In genomic region chr3:73600293-73600938, GRCh38 we compare ENCODE assay signal across 17 cellular contexts. TPM values are rescaled to one million over a fixed set of nuclear protein-coding genes. Genes with fewer than 3 reads are reported as not detected.
DNase-seq lines count a peak whose midpoint lies in the region; ATAC-seq and TF ChIP-seq lines count a peak whose summit lies in the region.
"Had no signal": no experiment of that assay in that cellular context is flagged by ENCODE, and none has a peak within 500 bp of the region (broad histone marks: within the 10 kb centered on the region; RNA-seq: fewer than 3 reads in every experiment).

No MANE protein-coding gene starts in this region.

- H3K9me3 ChIP-seq in neural progenitor cell (ENCODE audit: low read depth) (peaks cover 2% of the 10 kb centered on the region), transverse colon (no peaks in the 10 kb centered on the region), PC-9 (ENCODE audit: insufficient read depth, low read depth) (no peaks in the 10 kb centered on the region)

- no TSS peak for BruUV-seq in PC-9 (replicated peaks; lab: Mats Ljungman, UMichigan)

- DNase-seq in astrocyte of the cerebellum (ENCODE audit: low read depth) (peak; percentile 57), fibroblast of the conjunctiva (ENCODE audit: low read depth) (peak; percentile 95), neural progenitor cell (ENCODE audit: low spot score) (peak; percentile 7), transverse colon (no peak), COR-L47 (lab: John Stamatoyannopoulos, UW) (no peak), PC-9 (no peak), COLO668 (lab: John Stamatoyannopoulos, UW; ENCODE audit: unreplicated experiment) (no peak)
- DNase-seq: caudate nucleus; CD8-positive, alpha-beta memory T cell; NCI-H1092 treated with DMSO at 0.1 percent for 48 hours; posterior cingulate gyrus; stimulated activated CD4-positive, alpha-beta T cell treated with anti-CD3 and anti-CD28 coated beads, Interleukin-2, amount 100 ng/mL, for 48 hours; SW 1271; WERI-Rb-1 had no signal

- H3K9me3 Mint-ChIP-seq in neural progenitor cell, result peaks cover 3% of the 10 kb centered on the region

- no peak for TF ChIP-seq EP300 in transverse colon (IDR thresholded peaks at IDR 0.05; ENCODE audit: low read depth)

- 54 to 62% methylated on average over 4 to 5 of the region's 5 CpGs for WGBS in transverse colon (ENCODE audit: low coverage in 1 of 2), 2 donors

- H3K4me3 ChIP-seq in astrocyte of the cerebellum (ENCODE audit: low read depth, low read length), result no peak overlapping the region
- no peak overlapping the region for H3K4me3 ChIP-seq in neural progenitor cell
- no peak overlapping the region for H3K4me3 ChIP-seq in transverse colon
- no peak overlapping the region for H3K4me3 ChIP-seq in PC-9

- in situ Hi-C loops in astrocyte of the cerebellum (cut with HindIII; ENCODE audit: low sequenced_read_pairs) (loop anchor here (5.0 to 25.0 kb wide), 2 partner anchors 88 to 237 kb away; no protein-coding TSS in a partner anchor), transverse colon (cut with MboI; ENCODE audit: low pct_ligation_motif_present in 1 of 4, low pct_unique_long_range_greater_than_20kb in 1 of 4, low sequenced_read_pairs in 3 of 4) (loop anchor here in 1 of 4 donors (25.0 kb wide), 1 partner anchor 88 kb away; no protein-coding TSS in a partner anchor)

- intact Hi-C loops in transverse colon (cut with DNase I; ENCODE audit: low total_unique reads) (loop anchor here (5.0 kb wide), 1 partner anchor 78 kb away; no protein-coding TSS in a partner anchor), PC-9 (cut with micrococcal nuclease; ENCODE audit: unreplicated experiment) (no loop called here)

- H3K79me2 ChIP-seq in neural progenitor cell (ENCODE audit: low read depth), result no peaks in the 10 kb centered on the region
- no peaks in the 10 kb centered on the region for H3K79me2 ChIP-seq in PC-9 (ENCODE audit: low read depth)

- peak overlapping the region; percentile 7 for H3K4me3 Mint-ChIP-seq in neural progenitor cell
- H3K4me3 Mint-ChIP-seq: CD8-positive, alpha-beta memory T cell; IgD-negative memory B cell had no signal

- TF ChIP-seq POLR2A in transverse colon (IDR thresholded peaks at IDR 0.05), result no peak

- H3K4me1 ChIP-seq in neural progenitor cell (no peaks in the 10 kb centered on the region), transverse colon (peaks cover 0 to 30% (median 18%) of the 10 kb centered on the region in 4 donors), PC-9 (replicated peaks; ENCODE audit: insufficient read depth) (no peaks in the 10 kb centered on the region)

- CTCF ChIA-PET in PC-9 (lab: Charles Lee), result no interaction called here

- H4K20me1 ChIP-seq in neural progenitor cell (ENCODE audit: low read depth) (no peaks in the 10 kb centered on the region), PC-9 (ENCODE audit: insufficient read depth) (no peaks in the 10 kb centered on the region)

- ATAC-seq in GM21528 (IDR thresholded peaks at IDR 0.05; ENCODE audit: low FRiP score, unreplicated experiment), result no peak

- no peak overlapping the region for H3K4me2 ChIP-seq in neural progenitor cell
- H3K4me2 ChIP-seq in PC-9, result no peak overlapping the region

- no peaks in the 10 kb centered on the region for H3K27me3 ChIP-seq in neural progenitor cell
- H3K27me3 ChIP-seq in transverse colon, result no peaks in the 10 kb centered on the region
- H3K27me3 ChIP-seq in PC-9 (ENCODE audit: insufficient read depth, low read depth), result 0 out of 2 replicates have a peak, but pooled peaks cover 4% of the 10 kb centered on the region

- H3K27ac ChIP-seq in neural progenitor cell (no peak overlapping the region), transverse colon (peak overlapping the region; percentile 46 to 75 (median 66)), PC-9 (no peak overlapping the region)
- H3K27ac ChIP-seq: WERI-Rb-1 had no signal

- peak overlapping the region; percentile 90 for H3K27ac Mint-ChIP-seq in neural progenitor cell
- H3K27ac Mint-ChIP-seq: CD8-positive, alpha-beta memory T cell; IgD-negative memory B cell had no signal

- peaks cover 5% of the 10 kb centered on the region for H3K4me1 Mint-ChIP-seq in neural progenitor cell
- H3K4me1 Mint-ChIP-seq: CD8-positive, alpha-beta memory T cell; IgD-negative memory B cell had no signal

- TF ChIP-seq CTCF in astrocyte of the cerebellum (IDR thresholded peaks at IDR 0.05; ENCODE audit: low read depth, low read length, missing control alignments) (no peak), neural progenitor cell (IDR thresholded peaks at IDR 0.05) (no peak), transverse colon (IDR thresholded peaks at IDR 0.05) (no peak), PC-9 (conservative IDR thresholded peaks at IDR 0.05) (no peak)

- H3K36me3 Mint-ChIP-seq in neural progenitor cell, result peaks cover 25% of the 10 kb centered on the region
- H3K36me3 Mint-ChIP-seq: CD8-positive, alpha-beta memory T cell; IgD-negative memory B cell had no signal

- H3K9ac ChIP-seq in neural progenitor cell, result no peak overlapping the region

- POLR2A ChIA-PET in PC-9 (lab: Charles Lee; ENCODE audit: unreplicated experiment), result no interaction called here

- H3F3A ChIP-seq in neural progenitor cell (ENCODE audit: low read depth) (no peaks in the 10 kb centered on the region), PC-9 (ENCODE audit: insufficient read depth, low read depth) (no peaks in the 10 kb centered on the region)

- H2AFZ ChIP-seq in neural progenitor cell (replicated peaks) (no peak overlapping the region), PC-9 (no peak overlapping the region)

- no peaks in the 10 kb centered on the region for H3K9me2 ChIP-seq in PC-9 (ENCODE audit: insufficient read depth)

- H3K27me3 Mint-ChIP-seq in neural progenitor cell (ENCODE audit: insufficient read depth, low read depth), result no peaks in the 10 kb centered on the region
- H3K27me3 Mint-ChIP-seq: CD8-positive, alpha-beta memory T cell; IgD-negative memory B cell had no signal

- H3K36me3 ChIP-seq in neural progenitor cell, result no peaks in the 10 kb centered on the region
- H3K36me3 ChIP-seq in transverse colon, result no peaks in the 10 kb centered on the region
- no peaks in the 10 kb centered on the region for H3K36me3 ChIP-seq in PC-9 (ENCODE audit: low read depth)

RNA-seq across cellular contexts. Expression of gene PDZRN3, which starts 24.3 kb away (rescaled TPM):
- total RNA-seq in neural progenitor cell (ENCODE audit: low replicate concordance) (3.4 and 4.3 TPM in 2 replicates), transverse colon (100 to 1,000 TPM in 2 of 4 donors, 10 to 100 TPM in 2; 31.9 to 191 (median 75.3) TPM), PC-9 (2021) (not detected in 2 replicates)
- total RNA-seq: CD8-positive, alpha-beta memory T cell; endothelial cell of umbilical vein had no signal

Comparison
In these comparisons a context has a peak if more than half of its experiments do, and no peak if none do; other contexts are left out.
1. DNase-seq: peak in astrocyte of the cerebellum (single experiment), fibroblast of the conjunctiva (single experiment) and neural progenitor cell (single experiment); none in transverse colon (single experiment), COR-L47 (single experiment), PC-9 (0 of 2) and COLO668 (single experiment).
2. H3K27ac ChIP-seq: peak in transverse colon (4 of 4); none in neural progenitor cell (single experiment) and PC-9 (single experiment).